Comparison of ENCODE assay signal across 33 cellular contexts in genomic region chr1:34606504-34606903, GRCh38.
DNase-seq lines count a peak whose midpoint lies in the region; ATAC-seq, FAIRE-seq and TF ChIP-seq lines count a peak whose summit lies in the region.
"Had no signal": no experiment of that assay in that cellular context is flagged by ENCODE, and none has a peak within 500 bp of the region (broad histone marks: within the 10 kb centered on the region; RNA-seq: fewer than 3 reads in every experiment).

No MANE protein-coding gene starts in this region.

- H2BK15ac ChIP-seq in IMR-90 (ENCODE audit: low read depth, low read length), result no peak overlapping the region

- TF ChIP-seq POLR2A in IMR-90 (IDR thresholded peaks at IDR 0.05; ENCODE audit: low read depth, low read length) (no peak), K562 (conservative IDR thresholded peaks at IDR 0.05) (no peak)

- no peak overlapping the region for H2BK5ac ChIP-seq in IMR-90 (ENCODE audit: low read depth, low read length, poor library complexity, severe bottlenecking)

- no peaks in the 10 kb centered on the region for H4K20me1 ChIP-seq in IMR-90 (ENCODE audit: insufficient read depth, low read length)
- H4K20me1 ChIP-seq in K562 (replicated peaks; ENCODE audit: control insufficient read depth, insufficient read depth, low read length), result no peaks in the 10 kb centered on the region
- no peaks in the 10 kb centered on the region for H4K20me1 ChIP-seq in neural cell (ENCODE audit: insufficient read depth)
- H4K20me1 ChIP-seq in GM23248 (ENCODE audit: insufficient read depth), result no peaks in the 10 kb centered on the region
- H4K20me1 ChIP-seq: BLaER1; BLaER1 treated with 17β-estradiol and CSF1 and Interleukin-3, amounts not matched to agents 10 nM and 100 nM had no signal

- H3K27me3 ChIP-seq in IMR-90 (ENCODE audit: control insufficient read depth, insufficient read depth, low read length) (no peaks in the 10 kb centered on the region), K562 (ENCODE audit: control insufficient read depth in 2 of 2, insufficient read depth in 2 of 2, low read length in 2 of 2) (peaks cover 0 to 5% of the 10 kb centered on the region in 2 experiments; a peak in 2 of 5 replicates), neural cell (ENCODE audit: insufficient read depth, low read depth, low read length) (no peaks in the 10 kb centered on the region), GM23248 (replicated peaks; ENCODE audit: insufficient read depth) (peaks cover 52% of the 10 kb centered on the region)
- H3K27me3 ChIP-seq: BE2C; BLaER1; BLaER1 treated with 17β-estradiol and CSF1 and Interleukin-3, amounts not matched to agents 10 nM and 100 nM had no signal

- no peak overlapping the region for H4K5ac ChIP-seq in IMR-90 (ENCODE audit: low read depth, low read length)

- H2AFZ ChIP-seq in IMR-90 (replicated peaks; ENCODE audit: low read length, poor library complexity) (no peak overlapping the region), K562 (ENCODE audit: low read depth, low read length) (no peak overlapping the region), neural cell (ENCODE audit: low read depth, low read length) (no peak overlapping the region), GM23248 (no peak overlapping the region)

- CTCF ChIA-PET in IMR-90 (lab: Yijun Ruan, JAX) (interaction anchor here (0.6 kb wide), 1 partner anchor 1843 kb away, joined by 3 read pairs; no protein-coding TSS in a partner anchor), K562 (lab: Yijun Ruan, JAX; ENCODE audit: low intra/inter-chr PET ratio) (no interaction called here)

- H3K36me3 ChIP-seq in IMR-90 (ENCODE audit: control insufficient read depth, insufficient read depth, low read length) (no peaks in the 10 kb centered on the region), K562 (ENCODE audit: control insufficient read depth, insufficient read depth, low read length) (no peaks in the 10 kb centered on the region), neural cell (ENCODE audit: insufficient read depth, low read length) (no peaks in the 10 kb centered on the region), GM23248 (ENCODE audit: low read depth) (no peaks in the 10 kb centered on the region)
- H3K36me3 ChIP-seq: BE2C; BLaER1; BLaER1 treated with 17β-estradiol and CSF1 and Interleukin-3, amounts not matched to agents 10 nM and 100 nM had no signal

- no peak for FAIRE-seq in K562 (lab: Jason Lieb, UNC)
- FAIRE-seq: A204.1, A549, D721Med had no signal

- intact Hi-C loops in IMR-90 (cut with micrococcal nuclease) (no loop called here), K562 (cut with micrococcal nuclease) (no loop called here)

- no peak overlapping the region for H2BK120ac ChIP-seq in IMR-90 (ENCODE audit: low read depth, low read length)

- H2AK5ac ChIP-seq in IMR-90 (ENCODE audit: low read depth, low read length), result no peak overlapping the region

- H3K4me2 ChIP-seq in IMR-90 (ENCODE audit: low read depth, low read length) (no peak overlapping the region), K562 (ENCODE audit: insufficient read depth, low read length) (no peak overlapping the region), neural cell (ENCODE audit: low read length) (no peak overlapping the region), GM23248 (ENCODE audit: unreplicated experiment) (no peak overlapping the region)
- H3K4me2 ChIP-seq: A549; BLaER1; BLaER1 treated with 17β-estradiol and CSF1 and Interleukin-3, amounts not matched to agents 10 nM and 100 nM had no signal

- H3F3A ChIP-seq in neural cell (ENCODE audit: insufficient read depth, low read length, poor library complexity, severe bottlenecking) (no peaks in the 10 kb centered on the region), GM23248 (ENCODE audit: insufficient read depth) (no peaks in the 10 kb centered on the region)

- no peak for TF ChIP-seq EP300 in K562 (IDR thresholded peaks at IDR 0.05; ENCODE audit: low read length)
- TF ChIP-seq EP300 in neural cell (conservative IDR thresholded peaks at IDR 0.05; ENCODE audit: poor library complexity, severe bottlenecking), result no peak

- H3K9me3 ChIP-seq in IMR-90 (ENCODE audit: control insufficient read depth, insufficient read depth, low read length) (peaks cover 10% of the 10 kb centered on the region; the same call in 1 of the 2 replicates), K562 (replicated peaks; ENCODE audit: control insufficient read depth, insufficient read depth, low read depth, low read length) (no peaks in the 10 kb centered on the region; the same call in 1 of the 2 replicates), neural cell (ENCODE audit: low read length) (no peaks in the 10 kb centered on the region), GM23248 (ENCODE audit: low read depth) (no peaks in the 10 kb centered on the region)
- H3K9me3 ChIP-seq: A549; BE2C; BLaER1; BLaER1 treated with 17β-estradiol and CSF1 and Interleukin-3, amounts not matched to agents 10 nM and 100 nM; Caco-2 had no signal

- no peak for DNase-seq in IMR-90
- DNase-seq in K562 (ENCODE audit: extremely low read depth in 1 of 4, low spot score in 3 of 4), result no peak
- DNase-seq in LoVo (ENCODE audit: low spot score), result no peak
- no peak for DNase-seq in GM23248
- DNase-seq in superior temporal gyrus (ENCODE audit: extremely low spot score), result no peak
- DNase-seq: 8988T; ACHN; AML-193; BE2C; C1 segment of cervical spinal cord; Caco-2; Calu3; CD4-positive, alpha-beta memory T cell; CD4-positive, alpha-beta T cell; CD4-positive, CD25-positive, alpha-beta regulatory T cell; CD8-positive, alpha-beta memory T cell; CD8-positive, alpha-beta T cell; COR-L47; DMS 273 treated with DMSO at 0.1 percent for 48 hours; DMS153; DMS53; DMS79; DMS79 treated with DMSO at 0.1 percent for 48 hours; DND-41; EL had no signal

- TF ChIP-seq CTCF in IMR-90 (conservative IDR thresholded peaks at IDR 0.05; ENCODE audit: low read depth, low read length), result no peak
- no peak for TF ChIP-seq CTCF in K562 (IDR thresholded peaks at IDR 0.05 in 2 of 3, conservative IDR thresholded peaks at IDR 0.05 in 1 of 3; ENCODE audit: insufficient read depth in 2 of 3, low read depth in 1 of 3, low read length in 3 of 3)
- no peak for TF ChIP-seq CTCF in neural cell (IDR thresholded peaks at IDR 0.05; ENCODE audit: poor library complexity, severe bottlenecking)

- no peak overlapping the region for H3K14ac ChIP-seq in IMR-90 (replicated peaks; ENCODE audit: low read depth, low read length)

- no CpG with 5 or more reads among the region's 5 CpGs for WGBS in IMR-90 (ENCODE audit: extremely low coverage in 2 of 2, insufficient read length in 1 of 2), 2 experiments
- WGBS in K562 (ENCODE audit: insufficient coverage, low coverage, missing lambda C conversion rate), result 0% methylated on average over 5 of the region's 5 CpGs
- 28 to 36% methylated on average over 5 of the region's 5 CpGs for WGBS in GM23248 (ENCODE audit: low coverage in 1 of 2, low lambda C conversion rate in 2 of 2, missing lambda C conversion rate in 2 of 2), 2 experiments

- H3K4ac ChIP-seq in IMR-90 (ENCODE audit: low read depth, low read length), result no peak overlapping the region

- dilution Hi-C loops in IMR-90 (cut with HindIII; ENCODE audit: low sequenced_read_pairs, unreplicated experiment), result no loop called here

- H2BK20ac ChIP-seq in IMR-90 (ENCODE audit: low read depth, low read length), result no peak overlapping the region

- no peak overlapping the region for H3K4me3 ChIP-seq in IMR-90 (ENCODE audit: insufficient read depth, low read depth, low read length)
- no peak overlapping the region for H3K4me3 ChIP-seq in K562
- no peak overlapping the region for H3K4me3 ChIP-seq in neural cell (ENCODE audit: low read length)
- no peak overlapping the region for H3K4me3 ChIP-seq in GM23248
- H3K4me3 ChIP-seq: A549; BLaER1; BLaER1 treated with 17β-estradiol and CSF1 and Interleukin-3, amounts not matched to agents 10 nM and 100 nM had no signal

- BruUV-seq in IMR-90 (replicated peaks; lab: Mats Ljungman, UMichigan) (no TSS peak), K562 (replicated peaks; lab: Mats Ljungman, UMichigan) (no TSS peak)

- POLR2A ChIA-PET in IMR-90 (lab: Charles Lee; ENCODE audit: unreplicated experiment), result no interaction called here
- POLR2A ChIA-PET in K562 (lab: Yijun Ruan, JAX), result no interaction called here

- no peaks in the 10 kb centered on the region for H3K79me1 ChIP-seq in IMR-90 (ENCODE audit: low read depth in 1 of 2, low read length in 2 of 2)

- H3K9ac ChIP-seq in IMR-90 (ENCODE audit: low read depth, low read length), result no peak overlapping the region
- H3K9ac ChIP-seq in K562 (ENCODE audit: insufficient read depth in 1 of 2, low read depth in 2 of 2, low read length in 2 of 2), result no peak overlapping the region
- no peak overlapping the region for H3K9ac ChIP-seq in neural cell (ENCODE audit: low read length)
- no peak overlapping the region for H3K9ac ChIP-seq in GM23248
- H3K9ac ChIP-seq: BLaER1; BLaER1 treated with 17β-estradiol and CSF1 and Interleukin-3, amounts not matched to agents 10 nM and 100 nM had no signal

- H3K9me1 ChIP-seq in IMR-90 (ENCODE audit: insufficient read depth, low read length) (no peaks in the 10 kb centered on the region), K562 (ENCODE audit: control insufficient read depth, insufficient read depth, low read length) (no peaks in the 10 kb centered on the region)

- in situ Hi-C loops in IMR-90 (cut with MboI; ENCODE audit: low sequenced_read_pairs), result no loop called here
- in situ Hi-C loops in K562 (cut with MboI), result loop anchor here (10.0 kb wide), 1 partner anchor 972 kb away; no protein-coding TSS in a partner anchor
- in situ Hi-C loops in GM23248 (cut with MboI), result no loop called here

- no peak for ATAC-seq in IMR-90 (ENCODE audit: low read depth)
- no peak for ATAC-seq in K562
- ATAC-seq: A549; CD8-positive, alpha-beta T cell had no signal

- H3K9me2 ChIP-seq in neural cell (ENCODE audit: insufficient read depth, low read length), result no peaks in the 10 kb centered on the region
- no peaks in the 10 kb centered on the region for H3K9me2 ChIP-seq in GM23248 (ENCODE audit: insufficient read depth)

- no peak overlapping the region for H4K91ac ChIP-seq in IMR-90 (ENCODE audit: insufficient read depth, low read depth, low read length)

- H2AK9ac ChIP-seq in IMR-90 (replicated peaks; ENCODE audit: low read depth, low read length, poor library complexity), result no peak overlapping the region

- TF ChIP-seq RAD21 in IMR-90 (IDR thresholded peaks at IDR 0.05; ENCODE audit: low read length) (no peak), K562 (CRISPR knock-in tag; conservative IDR thresholded peaks at IDR 0.05 in 1 of 2, IDR thresholded peaks at IDR 0.05 in 1 of 2) (no peak), neural cell (conservative IDR thresholded peaks at IDR 0.05) (no peak)

- no peaks in the 10 kb centered on the region for H3K79me2 ChIP-seq in K562 (ENCODE audit: control insufficient read depth, insufficient read depth, low read length)
- H3K79me2 ChIP-seq in neural cell (replicated peaks; ENCODE audit: insufficient read depth, low read length), result no peaks in the 10 kb centered on the region
- no peaks in the 10 kb centered on the region for H3K79me2 ChIP-seq in GM23248 (ENCODE audit: insufficient read depth)

- no peak overlapping the region for H3K18ac ChIP-seq in IMR-90 (ENCODE audit: low read depth, low read length)

- H4K8ac ChIP-seq in IMR-90 (ENCODE audit: low read depth in 2 of 2, low read length in 2 of 2), result no peak overlapping the region

- no peak overlapping the region for H3K23ac ChIP-seq in IMR-90 (ENCODE audit: low read depth, low read length)

- H3K27ac ChIP-seq in IMR-90 (ENCODE audit: insufficient read depth, low read length), result no peak overlapping the region
- H3K27ac ChIP-seq in K562 (ENCODE audit: extremely low read depth, low read depth, low read length), result no peak overlapping the region
- H3K27ac ChIP-seq in neural cell (ENCODE audit: low read length), result no peak overlapping the region
- H3K27ac ChIP-seq in GM23248, result no peak overlapping the region
- H3K27ac ChIP-seq: 22Rv1; A549; BLaER1; BLaER1 treated with 17β-estradiol and CSF1 and Interleukin-3, amounts not matched to agents 10 nM and 100 nM; C4-2B had no signal

- H3K4me1 ChIP-seq in IMR-90 (ENCODE audit: control insufficient read depth, insufficient read depth, low read length) (no peaks in the 10 kb centered on the region), K562 (replicated peaks in 1 of 2; ENCODE audit: control insufficient read depth in 2 of 2, insufficient read depth in 2 of 2, low read length in 2 of 2) (no peaks in the 10 kb centered on the region), GM23248 (ENCODE audit: insufficient read depth) (no peaks in the 10 kb centered on the region)
- H3K4me1 ChIP-seq: A549; BE2C; BLaER1; BLaER1 treated with 17β-estradiol and CSF1 and Interleukin-3, amounts not matched to agents 10 nM and 100 nM; Caco-2 had no signal

- no peak overlapping the region; the same call in 1 of the 2 replicates for H3K56ac ChIP-seq in IMR-90 (ENCODE audit: extremely low read depth, insufficient read depth, low read length)
